In genomic region chr2:109895090-109895869, GRCh38 we compare ENCODE assay signal across 1 cellular context. TPM values are rescaled to one million over a fixed set of nuclear protein-coding genes. Genes with fewer than 3 reads are reported as not detected.
"Had no signal": no experiment of that assay in that cellular context is flagged by ENCODE, and none has a peak within 500 bp of the region (broad histone marks: within the 10 kb centered on the region; RNA-seq: fewer than 3 reads in every experiment).

No MANE protein-coding gene starts in this region.

RNA-seq across cellular contexts. Expression of gene LIMS3, which starts 3.2 kb away (rescaled TPM):
- total RNA-seq: activated T-helper 2 cell treated with anti-CD3 and anti-CD28 coated beads, Interferon-gamma antibody, Interleukin-2, Interleukin-4, amounts not matched to agents 10 μg/mL and 5 μg/mL and 100 μg/mL, durations not matched to agents 14 hours and 24 hours and 36 hours had no signal
